Comparison of ENCODE assay signal across 23 cellular contexts in the genomic region with DNA sequence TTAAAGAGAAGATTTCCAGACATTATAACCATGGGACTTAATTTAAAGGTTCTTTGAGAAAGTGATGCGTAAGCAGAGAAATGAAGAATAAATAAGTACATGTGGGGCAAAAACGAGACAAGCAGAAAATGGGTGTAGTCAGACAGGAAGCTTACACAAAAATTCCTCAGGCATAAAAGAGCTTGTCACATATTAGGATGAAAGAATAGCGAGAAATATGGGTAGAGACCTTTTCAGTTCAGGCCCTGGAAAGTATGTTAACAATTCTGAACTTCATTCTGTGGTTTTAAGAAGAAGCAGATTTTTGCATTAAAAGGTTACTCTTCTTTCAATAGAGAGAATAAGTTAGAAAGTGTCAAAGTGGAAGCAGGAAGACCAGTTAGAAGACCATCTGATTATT.
A peak's percentile ranks its signal among the peaks of the same experiment; 100 is the strongest.
DNase-seq lines count a peak whose midpoint lies in the region; ATAC-seq, FAIRE-seq and TF ChIP-seq lines count a peak whose summit lies in the region.
"Had no signal": no experiment of that assay in that cellular context is flagged by ENCODE, and none has a peak within 500 bp of the region (broad histone marks: within the 10 kb centered on the region; RNA-seq: fewer than 3 reads in every experiment).

No MANE protein-coding gene starts in this region.

- H3K9me2 ChIP-seq in hepatocyte (replicated peaks; ENCODE audit: insufficient read depth) = no peaks in the 10 kb centered on the region

- ATAC-seq in GM18873 (IDR thresholded peaks at IDR 0.05; ENCODE audit: low FRiP score, unreplicated experiment) (no peak), HG03460 (IDR thresholded peaks at IDR 0.05; ENCODE audit: unreplicated experiment) (no peak)
- ATAC-seq: HepG2, K562 had no signal

- H2AFZ ChIP-seq in OCI-LY3 (ENCODE audit: low read depth, low read length) (0 out of 2 replicates have a peak overlapping the region, but pooled peaks have one; percentile 26), keratinocyte (ENCODE audit: control insufficient read depth, low read length) (peak overlapping the region; percentile 78), hepatocyte (no peak overlapping the region)

- no peaks in the 10 kb centered on the region for H3K9me3 Mint-ChIP-seq in HFFc6

- DNase-seq in dedifferentiated amniotic fluid mesenchymal stem cell (ENCODE audit: extremely low spot score) (peak; percentile 22), keratinocyte (ENCODE audit: low read depth, low spot score) (no peak), HFFc6 (no peak), hepatocyte (ENCODE audit: low spot score) (no peak)
- DNase-seq: ACHN; Caco-2; CD4-positive, alpha-beta memory T cell; DMS153; NCI-H1092 treated with DMSO at 0.1 percent for 48 hours; NCI-H1436 treated with DMSO at 0.1 percent for 48 hours; NCI-H2029 treated with DMSO at 0.1 percent for 48 hours; NCI-H524 treated with DMSO at 0.1 percent for 48 hours; NCI-H82 had no signal

- TF ChIP-seq CTCF in OCI-LY3 (IDR thresholded peaks at IDR 0.05; ENCODE audit: low read depth, low read length) = no peak
- TF ChIP-seq CTCF in keratinocyte (optimal IDR thresholded peaks at IDR 0.05 in 1 of 3, IDR thresholded peaks at IDR 0.05 in 1 of 3, conservative IDR thresholded peaks at IDR 0.05 in 1 of 3; ENCODE audit: extremely low read depth in 1 of 3, insufficient read depth in 2 of 3, low read length in 3 of 3) = no peak
- TF ChIP-seq CTCF in HFFc6 (IDR thresholded peaks at IDR 0.05) = no peak
- TF ChIP-seq CTCF in hepatocyte (IDR thresholded peaks at IDR 0.05; ENCODE audit: poor library complexity) = no peak

- dilution Hi-C loops in keratinocyte (cut with MboI; ENCODE audit: extremely low pct_ligation_motif_present, low sequenced_read_pairs) = no loop called here

- H3K4me1 ChIP-seq in OCI-LY3 (ENCODE audit: low read length) (no peaks in the 10 kb centered on the region), keratinocyte (ENCODE audit: control insufficient read depth, extremely low read depth, insufficient read depth, low read length) (peaks cover 13% of the 10 kb centered on the region), hepatocyte (ENCODE audit: insufficient read depth) (no peaks in the 10 kb centered on the region)
- H3K4me1 ChIP-seq: Caco-2, SJSA1 had no signal

- H3K4me2 ChIP-seq in OCI-LY3 (ENCODE audit: low read length) (no peak overlapping the region), keratinocyte (ENCODE audit: control insufficient read depth, extremely low read depth, insufficient read depth, low read depth, low read length) (peak overlapping the region; percentile 11), hepatocyte (no peak overlapping the region)
- H3K4me2 ChIP-seq: BLaER1 treated with 17β-estradiol and CSF1 and Interleukin-3, amounts not matched to agents 10 nM and 100 nM had no signal

- H3K4me3 ChIP-seq in OCI-LY3 (ENCODE audit: low read length) = no peak overlapping the region
- no peak overlapping the region for H3K4me3 ChIP-seq in keratinocyte (ENCODE audit: control insufficient read depth in 2 of 3, extremely low read depth in 1 of 3, insufficient read depth in 2 of 3, low read depth in 1 of 3, low read length in 3 of 3)
- no peak overlapping the region for H3K4me3 ChIP-seq in hepatocyte
- H3K4me3 ChIP-seq: BLaER1 treated with 17β-estradiol and CSF1 and Interleukin-3, amounts not matched to agents 10 nM and 100 nM; K562; SJSA1 had no signal

- H3K36me3 ChIP-seq in OCI-LY3 (replicated peaks; ENCODE audit: low read depth, low read length) (no peaks in the 10 kb centered on the region), keratinocyte (ENCODE audit: control insufficient read depth in 2 of 2, extremely low read depth in 1 of 2, insufficient read depth in 2 of 2, low read length in 2 of 2) (no peaks in the 10 kb centered on the region), hepatocyte (replicated peaks; ENCODE audit: insufficient read depth, low read depth) (no peaks in the 10 kb centered on the region)
- H3K36me3 ChIP-seq: BLaER1 treated with 17β-estradiol and CSF1 and Interleukin-3, amounts not matched to agents 10 nM and 100 nM; SJSA1 had no signal

- H3K4me3 Mint-ChIP-seq in HFFc6 = no peak overlapping the region
- H3K4me3 Mint-ChIP-seq: CD4-positive, alpha-beta memory T cell had no signal

- no peak for FAIRE-seq in keratinocyte (lab: Jason Lieb, UNC)
- FAIRE-seq: G401.6, GM12892, HepG2, K562 had no signal

- no peaks in the 10 kb centered on the region for H3K36me3 Mint-ChIP-seq in HFFc6 (ENCODE audit: low read depth)
- H3K36me3 Mint-ChIP-seq: CD4-positive, alpha-beta memory T cell had no signal

- H3K79me2 ChIP-seq in OCI-LY3 (ENCODE audit: low read length) (no peaks in the 10 kb centered on the region), keratinocyte (ENCODE audit: control insufficient read depth, insufficient read depth, low read length) (no peaks in the 10 kb centered on the region), hepatocyte (no peaks in the 10 kb centered on the region)

- no peak overlapping the region for H3K9ac ChIP-seq in OCI-LY3 (ENCODE audit: low read length)
- H3K9ac ChIP-seq in keratinocyte (ENCODE audit: control insufficient read depth, extremely low read depth, insufficient read depth, low read length) = no peak overlapping the region
- H3K9ac ChIP-seq: BLaER1 treated with 17β-estradiol and CSF1 and Interleukin-3, amounts not matched to agents 10 nM and 100 nM had no signal

- no peaks in the 10 kb centered on the region for H4K20me1 ChIP-seq in OCI-LY3 (ENCODE audit: insufficient read depth, low read length)
- no peaks in the 10 kb centered on the region for H4K20me1 ChIP-seq in keratinocyte (ENCODE audit: control insufficient read depth, extremely low read depth, insufficient read depth, low read length)
- H4K20me1 ChIP-seq in hepatocyte (ENCODE audit: insufficient read depth, poor library complexity, severe bottlenecking) = no peaks in the 10 kb centered on the region
- H4K20me1 ChIP-seq: BLaER1 treated with 17β-estradiol and CSF1 and Interleukin-3, amounts not matched to agents 10 nM and 100 nM had no signal

- H3K9me3 ChIP-seq in OCI-LY3 (ENCODE audit: insufficient read depth, low read length) = no peaks in the 10 kb centered on the region
- no peaks in the 10 kb centered on the region for H3K9me3 ChIP-seq in keratinocyte (ENCODE audit: control insufficient read depth, low read depth, low read length)
- H3K9me3 ChIP-seq in hepatocyte (ENCODE audit: low read depth) = no peaks in the 10 kb centered on the region
- H3K9me3 ChIP-seq: BLaER1 treated with 17β-estradiol and CSF1 and Interleukin-3, amounts not matched to agents 10 nM and 100 nM; Caco-2; SJSA1 had no signal

- WGBS in hepatocyte (ENCODE audit: low lambda C conversion rate, missing lambda C conversion rate) = 79% methylated on average over 3 of the region's 3 CpGs

- no peaks in the 10 kb centered on the region; the same call in 1 of the 2 replicates for H3K27me3 Mint-ChIP-seq in HFFc6 (ENCODE audit: insufficient read depth)
- H3K27me3 Mint-ChIP-seq: CD4-positive, alpha-beta memory T cell had no signal

- no peaks in the 10 kb centered on the region for H3K9me1 ChIP-seq in keratinocyte (ENCODE audit: control insufficient read depth, extremely low read depth, insufficient read depth, low read length)

- H3K27ac Mint-ChIP-seq in HFFc6 = no peak overlapping the region
- H3K27ac Mint-ChIP-seq: CD4-positive, alpha-beta memory T cell had no signal

- no peaks in the 10 kb centered on the region for H3K4me1 Mint-ChIP-seq in HFFc6 (ENCODE audit: low read depth)
- H3K4me1 Mint-ChIP-seq: CD4-positive, alpha-beta memory T cell had no signal

- no peaks in the 10 kb centered on the region for H3K27me3 ChIP-seq in OCI-LY3 (ENCODE audit: low read depth, low read length)
- H3K27me3 ChIP-seq in keratinocyte (ENCODE audit: control insufficient read depth, extremely low read depth, insufficient read depth, low read length) = no peaks in the 10 kb centered on the region
- H3K27me3 ChIP-seq in hepatocyte = no peaks in the 10 kb centered on the region
- H3K27me3 ChIP-seq: BLaER1 treated with 17β-estradiol and CSF1 and Interleukin-3, amounts not matched to agents 10 nM and 100 nM; SJSA1 had no signal

- H3K27ac ChIP-seq in OCI-LY3 (ENCODE audit: low read length) (no peak overlapping the region), keratinocyte (ENCODE audit: control insufficient read depth, insufficient read depth, low read length) (peak overlapping the region; percentile 22), hepatocyte (no peak overlapping the region)
- H3K27ac ChIP-seq: BLaER1 treated with 17β-estradiol and CSF1 and Interleukin-3, amounts not matched to agents 10 nM and 100 nM; HL-60; SJSA1 had no signal
